In genomic region chrX:155216940-155217450, GRCh38 we compare ENCODE assay signal across 8 cellular contexts. TPM values are rescaled to one million over a fixed set of nuclear protein-coding genes. Genes with fewer than 3 reads are reported as not detected.
DNase-seq lines count a peak whose midpoint lies in the region; ATAC-seq and TF ChIP-seq lines count a peak whose summit lies in the region.

No MANE protein-coding gene starts in this region.

- H3K27me3 ChIP-seq in brain microvascular endothelial cell (replicated peaks) (no peaks in the 10 kb centered on the region), mesendoderm (ENCODE audit: insufficient read depth, low read length, poor library complexity) (no peaks in the 10 kb centered on the region)

- DNase-seq in SKM-1 (lab: John Stamatoyannopoulos, UW; ENCODE audit: unreplicated experiment) (peak; percentile 25), SKM-1 treated with dmso at 0.1 percent for 144 hours (lab: John Stamatoyannopoulos, UW; ENCODE audit: unreplicated experiment) (no peak), NCI-H1694 treated with DMSO at 0.1 percent for 48 hours (lab: John Stamatoyannopoulos, UW) (peak; percentile 28), brain microvascular endothelial cell (no peak), mesendoderm (no peak)

- H3K4me3 ChIP-seq in brain microvascular endothelial cell (ENCODE audit: low read depth, low read length) (peak overlapping the region; percentile 81), mesendoderm (ENCODE audit: low read length) (peak overlapping the region; percentile 38), urinary bladder (ENCODE audit: low read depth, low read length) (peak overlapping the region; percentile 69)

- H3K27ac ChIP-seq in brain microvascular endothelial cell (peak overlapping the region; percentile 80), mesendoderm (ENCODE audit: low read depth, low read length) (no peak overlapping the region), urinary bladder (ENCODE audit: low read depth) (no peak overlapping the region)

- H3K18ac ChIP-seq in mesendoderm (ENCODE audit: low read length): peak overlapping the region; percentile 98

- peak overlapping the region; percentile 55 for H3K9ac ChIP-seq in mesendoderm (ENCODE audit: low read length)

- H3K79me2 ChIP-seq in mesendoderm (ENCODE audit: control insufficient read depth, insufficient read depth, low read length): peaks cover 17% of the 10 kb centered on the region

- H2AK5ac ChIP-seq in mesendoderm (ENCODE audit: low read length): no peak overlapping the region

- H2BK5ac ChIP-seq in mesendoderm (ENCODE audit: low read length): no peak overlapping the region

- no peak overlapping the region for H2BK15ac ChIP-seq in mesendoderm (replicated peaks; ENCODE audit: low read depth)

- ATAC-seq in HG02678 (IDR thresholded peaks at IDR 0.05; ENCODE audit: unreplicated experiment): no peak
- no peak for ATAC-seq in GM19328 (IDR thresholded peaks at IDR 0.05; ENCODE audit: unreplicated experiment)

- H3K4me2 ChIP-seq in mesendoderm (ENCODE audit: low read length): peak overlapping the region; percentile 2

- H3K36me3 ChIP-seq in brain microvascular endothelial cell (replicated peaks) (no peaks in the 10 kb centered on the region), mesendoderm (ENCODE audit: control insufficient read depth, insufficient read depth, low read length) (no peaks in the 10 kb centered on the region), urinary bladder (ENCODE audit: insufficient read depth) (no peaks in the 10 kb centered on the region)

- in situ Hi-C loops in brain microvascular endothelial cell (cut with HindIII; ENCODE audit: low pct_ligation_motif_present, low sequenced_read_pairs): no loop called here

- H3K4me1 ChIP-seq in mesendoderm (ENCODE audit: control insufficient read depth, low read depth, low read length) (no peaks in the 10 kb centered on the region), urinary bladder (ENCODE audit: insufficient read depth) (no peaks in the 10 kb centered on the region)

- no peak overlapping the region for H3K4ac ChIP-seq in mesendoderm (ENCODE audit: low read depth, low read length)

- no peaks in the 10 kb centered on the region for H3K79me1 ChIP-seq in mesendoderm (ENCODE audit: low read length)

- no peak overlapping the region for H4K5ac ChIP-seq in mesendoderm (ENCODE audit: low read length)

- no peak overlapping the region for H2BK120ac ChIP-seq in mesendoderm (ENCODE audit: low read depth, low read length)

- H3K56ac ChIP-seq in mesendoderm (ENCODE audit: low read length): peak overlapping the region; percentile 75

- no CpG with 5 or more reads among the region's 11 CpGs for WGBS in mesendoderm (ENCODE audit: extremely low coverage, insufficient coverage, low lambda C conversion rate)
- WGBS in urinary bladder: 6% methylated on average over 11 of the region's 11 CpGs

- no peak for TF ChIP-seq CTCF in brain microvascular endothelial cell (IDR thresholded peaks at IDR 0.05; ENCODE audit: low read depth, low read length, missing control alignments)

- no peak overlapping the region for H4K8ac ChIP-seq in mesendoderm (ENCODE audit: low read depth, low read length)

- no peak overlapping the region for H3K23ac ChIP-seq in mesendoderm (ENCODE audit: low read length)

RNA-seq across cellular contexts. Expression of gene VBP1, which starts 0.7 kb away (rescaled TPM):
- polyA plus RNA-seq in mesendoderm (2013, experiment 1 of 2): 58.6 TPM
- polyA plus RNA-seq in mesendoderm (2013, experiment 2 of 2): 56.9 TPM
- 91.9 TPM for total RNA-seq in urinary bladder
- polyA plus RNA-seq in urinary bladder: 34.9 TPM

RNA-seq across cellular contexts. Expression of gene RAB39B, which starts 47.3 kb away (rescaled TPM):
- 4.2 TPM for polyA plus RNA-seq in mesendoderm (2013, experiment 1 of 2)
- 4.6 TPM for polyA plus RNA-seq in mesendoderm (2013, experiment 2 of 2)
- 1.4 TPM for total RNA-seq in urinary bladder
- 0.29 TPM for polyA plus RNA-seq in urinary bladder

Comparison
In these comparisons a context has a peak if more than half of its experiments do, and no peak if none do; other contexts are left out.
1. DNase-seq: peak in SKM-1 (single experiment) and NCI-H1694 treated with DMSO at 0.1 percent for 48 hours (single experiment); none in SKM-1 treated with dmso at 0.1 percent for 144 hours (single experiment), brain microvascular endothelial cell (single experiment) and mesendoderm (single experiment).
2. Peak in every context shown above with its lines, with median percentiles within 50 percentile points of each other: H3K4me3 ChIP-seq.